In genomic region chr2:197137234-197137633, GRCh38 we compare ENCODE assay signal across 11 cellular contexts.
DNase-seq lines count a peak whose midpoint lies in the region; ATAC-seq and TF ChIP-seq lines count a peak whose summit lies in the region.
"Had no signal": no experiment of that assay in that cellular context is flagged by ENCODE, and none has a peak within 500 bp of the region (broad histone marks: within the 10 kb centered on the region; RNA-seq: fewer than 3 reads in every experiment).

No MANE protein-coding gene starts in this region.

- H3K79me2 ChIP-seq in fibroblast of lung (ENCODE audit: control insufficient read depth, insufficient read depth, low read length), result no peaks in the 10 kb centered on the region

- no peaks in the 10 kb centered on the region for H3K9me3 Mint-ChIP-seq in activated naive CD4-positive, alpha-beta T cell treated with anti-CD3 and anti-CD28 coated beads, Interleukin-2, amount 10 ng/mL, durations not matched to agents 7 days and 5 days
- H3K9me3 Mint-ChIP-seq in stimulated activated naive CD8-positive, alpha-beta T cell treated with anti-CD3 and anti-CD28 coated beads, Interleukin-15, amount 100 ng/mL, for 72 hours, result no peaks in the 10 kb centered on the region
- H3K9me3 Mint-ChIP-seq: nephron had no signal

- ATAC-seq in T-helper 17 cell, result no peak
- ATAC-seq in stimulated activated naive CD8-positive, alpha-beta T cell treated with anti-CD3 and anti-CD28 coated beads, Interleukin-15, amount 100 ng/mL, for 72 hours, result peak; percentile 28

- peaks cover 8% of the 10 kb centered on the region for H3K4me1 ChIP-seq in fibroblast of lung (ENCODE audit: control insufficient read depth, extremely low read depth, insufficient read depth, low read length)

- H3K27me3 ChIP-seq in fibroblast of lung (ENCODE audit: control insufficient read depth, insufficient read depth, low read length), result no peaks in the 10 kb centered on the region

- H3K36me3 ChIP-seq in fibroblast of lung (ENCODE audit: control insufficient read depth, insufficient read depth, low read length), result no peaks in the 10 kb centered on the region

- no peak overlapping the region for H2AFZ ChIP-seq in fibroblast of lung (ENCODE audit: low read length)

- peak overlapping the region; percentile 55 for H3K27ac Mint-ChIP-seq in activated naive CD4-positive, alpha-beta T cell treated with anti-CD3 and anti-CD28 coated beads, Interleukin-2, amount 10 ng/mL, durations not matched to agents 7 days and 5 days
- H3K27ac Mint-ChIP-seq in T-helper 17 cell, result peak overlapping the region; percentile 94
- H3K27ac Mint-ChIP-seq in stimulated activated naive CD8-positive, alpha-beta T cell treated with anti-CD3 and anti-CD28 coated beads, Interleukin-15, amount 100 ng/mL, for 72 hours, result peak overlapping the region; percentile 61 to 91

- no peak overlapping the region for H3K4me3 ChIP-seq in fibroblast of lung (replicated peaks in 1 of 4; ENCODE audit: control extremely low read depth in 1 of 4, insufficient read depth in 1 of 4, low read depth in 3 of 4, low read length in 4 of 4)

- H3K27me3 Mint-ChIP-seq in activated naive CD4-positive, alpha-beta T cell treated with anti-CD3 and anti-CD28 coated beads, Interleukin-2, amount 10 ng/mL, durations not matched to agents 7 days and 5 days, result no peaks in the 10 kb centered on the region
- H3K27me3 Mint-ChIP-seq in T-helper 17 cell, result no peaks in the 10 kb centered on the region
- no peaks in the 10 kb centered on the region for H3K27me3 Mint-ChIP-seq in stimulated activated naive CD8-positive, alpha-beta T cell treated with anti-CD3 and anti-CD28 coated beads, Interleukin-15, amount 100 ng/mL, for 72 hours

- no peak for DNase-seq in activated naive CD4-positive, alpha-beta T cell treated with anti-CD3 and anti-CD28 coated beads, Interleukin-2, amount 10 ng/mL, durations not matched to agents 7 days and 5 days
- DNase-seq in activated naive CD4-positive, alpha-beta T cell (lab: John Stamatoyannopoulos, UW), result no peak
- no peak for DNase-seq in T-helper 17 cell
- DNase-seq in fibroblast of lung (ENCODE audit: low read depth in 2 of 2), result peak; percentile 39 to 77
- DNase-seq in stimulated activated naive CD8-positive, alpha-beta T cell treated with anti-CD3 and anti-CD28 coated beads, Interleukin-15, amount 100 ng/mL, for 72 hours, result no peak
- no peak for DNase-seq in NCI-H1092 treated with DMSO at 0.1 percent for 48 hours (lab: John Stamatoyannopoulos, UW)
- DNase-seq in NAMALWA (ENCODE audit: low spot score), result no peak
- no peak for DNase-seq in activated effector memory CD4-positive, alpha-beta T cell treated with Interleukin-2 at 50 U/mL for 16 hours
- DNase-seq: COR-L47 had no signal

- peaks cover 66% of the 10 kb centered on the region for H3K36me3 Mint-ChIP-seq in activated naive CD4-positive, alpha-beta T cell treated with anti-CD3 and anti-CD28 coated beads, Interleukin-2, amount 10 ng/mL, durations not matched to agents 7 days and 5 days
- peaks cover 7% of the 10 kb centered on the region for H3K36me3 Mint-ChIP-seq in T-helper 17 cell (ENCODE audit: low read depth)

- no peak overlapping the region for H3K4me3 Mint-ChIP-seq in activated naive CD4-positive, alpha-beta T cell treated with anti-CD3 and anti-CD28 coated beads, Interleukin-2, amount 10 ng/mL, durations not matched to agents 7 days and 5 days
- peak overlapping the region; percentile 64 for H3K4me3 Mint-ChIP-seq in T-helper 17 cell
- peak overlapping the region; percentile 6 to 62 for H3K4me3 Mint-ChIP-seq in stimulated activated naive CD8-positive, alpha-beta T cell treated with anti-CD3 and anti-CD28 coated beads, Interleukin-15, amount 100 ng/mL, for 72 hours
- H3K4me3 Mint-ChIP-seq: nephron had no signal

- CTCF ChIA-PET in activated naive CD4-positive, alpha-beta T cell treated with anti-CD3 and anti-CD28 coated beads, Interleukin-2, amount 10 ng/mL, durations not matched to agents 7 days and 5 days (lab: Charles Lee), result interaction anchor here (0.5 to 1.2 kb wide), 3 partner anchors 24 to 241 kb away, joined by 3 to 7 read pairs (median 7); no protein-coding TSS in a partner anchor

- H3K4me1 Mint-ChIP-seq in activated naive CD4-positive, alpha-beta T cell treated with anti-CD3 and anti-CD28 coated beads, Interleukin-2, amount 10 ng/mL, durations not matched to agents 7 days and 5 days, result peaks cover 80% of the 10 kb centered on the region
- H3K4me1 Mint-ChIP-seq in T-helper 17 cell, result peaks cover 63% of the 10 kb centered on the region
- peaks cover 97% of the 10 kb centered on the region for H3K4me1 Mint-ChIP-seq in stimulated activated naive CD8-positive, alpha-beta T cell treated with anti-CD3 and anti-CD28 coated beads, Interleukin-15, amount 100 ng/mL, for 72 hours

- H3K4me2 ChIP-seq in fibroblast of lung (ENCODE audit: extremely low read depth, insufficient read depth, low read length), result peak overlapping the region; percentile 32

- H3K9ac ChIP-seq in fibroblast of lung (ENCODE audit: insufficient read depth, low read length), result no peak overlapping the region

- no peaks in the 10 kb centered on the region for H3K9me3 ChIP-seq in T-helper 17 cell (ENCODE audit: control insufficient read depth, low read length, poor library complexity, severe bottlenecking)
- H3K9me3 ChIP-seq in fibroblast of lung (ENCODE audit: control insufficient read depth, insufficient read depth, low read depth, low read length), result no peaks in the 10 kb centered on the region

- no peak for TF ChIP-seq CTCF in fibroblast of lung (conservative IDR thresholded peaks at IDR 0.05 in 1 of 2, IDR thresholded peaks at IDR 0.05 in 1 of 2; ENCODE audit: low read depth in 1 of 2, low read length in 2 of 2)

- H4K20me1 ChIP-seq in fibroblast of lung (ENCODE audit: control insufficient read depth, extremely low read depth, insufficient read depth, low read length), result no peaks in the 10 kb centered on the region

- H3K27ac ChIP-seq in fibroblast of lung (ENCODE audit: insufficient read depth, low read length), result no peak overlapping the region
- H3K27ac ChIP-seq: HL-60 had no signal

Comparison
In these comparisons a context has a peak if more than half of its experiments do, and no peak if none do; other contexts are left out.
1. DNase-seq: peak in fibroblast of lung (2 of 2); none in activated naive CD4-positive, alpha-beta T cell treated with anti-CD3 and anti-CD28 coated beads, Interleukin-2, amount 10 ng/mL, durations not matched to agents 7 days and 5 days (single experiment), activated naive CD4-positive, alpha-beta T cell (0 of 4), T-helper 17 cell (0 of 3), stimulated activated naive CD8-positive, alpha-beta T cell treated with anti-CD3 and anti-CD28 coated beads, Interleukin-15, amount 100 ng/mL, for 72 hours (0 of 2), NCI-H1092 treated with DMSO at 0.1 percent for 48 hours (single experiment), NAMALWA (single experiment) and activated effector memory CD4-positive, alpha-beta T cell treated with Interleukin-2 at 50 U/mL for 16 hours (single experiment).
2. Peak in every context shown above with its lines, with median percentiles within 50 percentile points of each other: H3K27ac Mint-ChIP-seq.